1 cellular context compared by ENCODE assay signal in genomic region chr4:896216-896615, GRCh38.
TF ChIP-seq lines count a peak whose summit lies in the region.

No MANE protein-coding gene starts in this region.

TF ChIP-seq in GM23338, 12 proteins besides CTCF, POLR2A, EP300 and RAD21 (continued from another document):
- no peak for TF ChIP-seq ZNF462 (CRISPR knock-in tag; IDR thresholded peaks at IDR 0.05)
- no peak for TF ChIP-seq REST (IDR thresholded peaks at IDR 0.05; ENCODE audit: unreplicated experiment)
- TF ChIP-seq, protein P1, sequence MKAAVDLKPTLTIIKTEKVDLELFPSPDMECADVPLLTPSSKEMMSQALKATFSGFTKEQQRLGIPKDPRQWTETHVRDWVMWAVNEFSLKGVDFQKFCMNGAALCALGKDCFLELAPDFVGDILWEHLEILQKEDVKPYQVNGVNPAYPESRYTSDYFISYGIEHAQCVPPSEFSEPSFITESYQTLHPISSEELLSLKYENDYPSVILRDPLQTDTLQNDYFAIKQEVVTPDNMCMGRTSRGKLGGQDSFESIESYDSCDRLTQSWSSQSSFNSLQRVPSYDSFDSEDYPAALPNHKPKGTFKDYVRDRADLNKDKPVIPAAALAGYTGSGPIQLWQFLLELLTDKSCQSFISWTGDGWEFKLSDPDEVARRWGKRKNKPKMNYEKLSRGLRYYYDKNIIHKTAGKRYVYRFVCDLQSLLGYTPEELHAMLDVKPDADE (IDR thresholded peaks at IDR 0.05), result no peak
- TF ChIP-seq POLR2AphosphoS5 (IDR thresholded peaks at IDR 0.05; ENCODE audit: low read depth), result no peak
- no peak for TF ChIP-seq JUNB (IDR thresholded peaks at IDR 0.05; ENCODE audit: unreplicated experiment)
